31 cellular contexts compared by ENCODE assay signal in the genomic region with DNA sequence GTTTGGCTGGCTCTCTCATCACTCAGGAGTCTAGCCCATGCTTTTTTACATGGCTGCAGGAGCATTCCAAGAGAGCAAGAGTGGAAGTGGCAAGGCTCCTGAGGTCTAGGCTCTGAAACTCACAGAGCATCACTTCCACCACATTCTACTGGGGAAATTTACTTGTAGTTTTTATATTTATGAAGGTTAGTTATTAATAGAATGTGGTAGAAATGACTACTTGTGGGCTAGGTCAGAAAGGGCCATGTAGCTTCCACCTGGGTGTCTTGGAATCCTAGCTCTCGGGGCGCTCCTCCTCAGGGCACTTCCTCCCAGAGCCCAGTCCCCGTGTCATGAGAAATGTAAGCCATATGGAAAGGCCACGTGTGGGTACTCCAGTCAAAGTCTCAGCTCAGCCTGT.
"Had no signal": no experiment of that assay in that cellular context is flagged by ENCODE, and none has a peak within 500 bp of the region (broad histone marks: within the 10 kb centered on the region; RNA-seq: fewer than 3 reads in every experiment).

No MANE protein-coding gene starts in this region.

- H3K4me3 ChIP-seq: ascending aorta, breast epithelium, cardiac muscle cell, coronary artery, dorsolateral prefrontal cortex, heart left ventricle had no signal

- H3K36me3 Mint-ChIP-seq: activated naive CD4-positive, alpha-beta T cell treated with anti-CD3 and anti-CD28 coated beads, Interleukin-2, amount 10 ng/mL, durations not matched to agents 7 days and 5 days; activated naive CD4-positive, alpha-beta T cell treated with anti-CD3 and anti-CD28 coated beads, Interleukin-2, amount 50 U/mL, for 72 hours; activated naive CD8-positive, alpha-beta T cell treated with anti-CD3 and anti-CD28 coated beads, Interleukin-2, amount 10 ng/mL, durations not matched to agents 7 days and 5 days; brain had no signal

- H3K27me3 Mint-ChIP-seq: activated CD4-positive, alpha-beta memory T cell treated with anti-CD3 and anti-CD28 coated beads, Interleukin-2, amount 10 ng/mL, durations not matched to agents 7 days and 5 days; activated CD4-positive, alpha-beta T cell treated with anti-CD3 and anti-CD28 coated beads for 36 hours; activated CD4-positive, alpha-beta T cell treated with anti-CD3 and anti-CD28 coated beads, Interleukin-2, amount 10 ng/mL, durations not matched to agents 24 days and 14 days; activated naive CD4-positive, alpha-beta T cell treated with anti-CD3 and anti-CD28 coated beads, Interleukin-2, amount 10 ng/mL, durations not matched to agents 7 days and 5 days; activated naive CD8-positive, alpha-beta T cell treated with anti-CD3 and anti-CD28 coated beads, Interleukin-2, amount 10 ng/mL, durations not matched to agents 7 days and 5 days; brain; central memory CD8-positive, alpha-beta T cell; dendritic cell treated with granulocyte-macrophage colony-stimulating factor and Interleukin-4, amounts not matched to agents 40 ng/mL and 50 ng/mL, for 4 days had no signal

- H3K4me1 Mint-ChIP-seq: activated CD4-positive, alpha-beta memory T cell treated with anti-CD3 and anti-CD28 coated beads, Interleukin-2, amount 10 ng/mL, durations not matched to agents 7 days and 5 days; activated CD4-positive, alpha-beta T cell treated with anti-CD3 and anti-CD28 coated beads for 36 hours; activated CD4-positive, alpha-beta T cell treated with anti-CD3 and anti-CD28 coated beads, Interleukin-2, amount 10 ng/mL, durations not matched to agents 24 days and 14 days; activated naive CD4-positive, alpha-beta T cell treated with anti-CD3 and anti-CD28 coated beads, Interleukin-2, amount 10 ng/mL, durations not matched to agents 7 days and 5 days; brain; central memory CD8-positive, alpha-beta T cell; endodermal cell had no signal

- H3K27ac ChIP-seq: ascending aorta, breast epithelium, cardiac muscle cell, coronary artery, dorsolateral prefrontal cortex, heart left ventricle had no signal

- H3K4me3 Mint-ChIP-seq: activated CD4-positive, alpha-beta memory T cell treated with anti-CD3 and anti-CD28 coated beads, Interleukin-2, amount 10 ng/mL, durations not matched to agents 7 days and 5 days; activated CD4-positive, alpha-beta T cell treated with anti-CD3 and anti-CD28 coated beads for 36 hours; activated CD4-positive, alpha-beta T cell treated with anti-CD3 and anti-CD28 coated beads, Interleukin-2, amount 10 ng/mL, durations not matched to agents 24 days and 14 days; activated naive CD4-positive, alpha-beta T cell treated with anti-CD3 and anti-CD28 coated beads, Interleukin-2, amount 10 ng/mL, durations not matched to agents 7 days and 5 days; activated naive CD8-positive, alpha-beta T cell treated with anti-CD3 and anti-CD28 coated beads, Interleukin-2, amount 10 ng/mL, durations not matched to agents 7 days and 5 days; activated T-cell treated with anti-CD3 and anti-CD28 coated beads, Interleukin-2, amount 50 U/mL, for 24 hours; activated T-cell treated with anti-CD3 and anti-CD28 coated beads, Interleukin-2, amount 50 U/mL, for 72 hours; brain; central memory CD8-positive, alpha-beta T cell; dendritic cell treated with granulocyte-macrophage colony-stimulating factor and Interleukin-4, amounts not matched to agents 40 ng/mL and 50 ng/mL, for 4 days; endodermal cell had no signal

- H3K36me3 ChIP-seq: ascending aorta, breast epithelium, cardiac muscle cell, heart left ventricle had no signal

- H3K27ac Mint-ChIP-seq: activated CD4-positive, alpha-beta memory T cell treated with anti-CD3 and anti-CD28 coated beads, Interleukin-2, amount 10 ng/mL, durations not matched to agents 7 days and 5 days; activated CD4-positive, alpha-beta T cell treated with anti-CD3 and anti-CD28 coated beads for 36 hours; activated CD4-positive, alpha-beta T cell treated with anti-CD3 and anti-CD28 coated beads, Interleukin-2, amount 10 ng/mL, durations not matched to agents 24 days and 14 days; activated naive CD4-positive, alpha-beta T cell treated with anti-CD3 and anti-CD28 coated beads, Interleukin-2, amount 10 ng/mL, durations not matched to agents 7 days and 5 days; activated naive CD4-positive, alpha-beta T cell treated with anti-CD3 and anti-CD28 coated beads, Interleukin-2, amount 50 U/mL, for 72 hours; activated naive CD8-positive, alpha-beta T cell treated with anti-CD3 and anti-CD28 coated beads, Interleukin-2, amount 10 ng/mL, durations not matched to agents 7 days and 5 days; activated T-cell treated with anti-CD3 and anti-CD28 coated beads, Interleukin-2, amount 50 U/mL, for 24 hours; activated T-cell treated with anti-CD3 and anti-CD28 coated beads, Interleukin-2, amount 50 U/mL, for 72 hours; brain; dendritic cell treated with granulocyte-macrophage colony-stimulating factor and Interleukin-4, amounts not matched to agents 40 ng/mL and 50 ng/mL, for 4 days; endodermal cell had no signal

- H3K9me3 ChIP-seq: ascending aorta, breast epithelium, heart left ventricle had no signal

- FAIRE-seq: frontal cortex had no signal

- H3K4me1 ChIP-seq: ascending aorta, breast epithelium, heart left ventricle had no signal

- DNase-seq: activated CD4-positive, alpha-beta memory T cell treated with anti-CD3 and anti-CD28 coated beads, Interleukin-2, amount 10 ng/mL, durations not matched to agents 7 days and 5 days; activated CD4-positive, alpha-beta T cell treated with anti-CD3 and anti-CD28 coated beads for 36 hours; activated CD4-positive, alpha-beta T cell treated with anti-CD3 and anti-CD28 coated beads, Interleukin-2, amount 10 ng/mL, durations not matched to agents 24 days and 14 days; activated CD4-positive, alpha-beta T cell treated with anti-CD3 and anti-CD28 coated beads, Interleukin-2, amount 50 U/mL, for 4 hours; activated CD4-positive, CD25-positive, alpha-beta regulatory T cell; activated CD4-positive, CD25-positive, alpha-beta regulatory T cell treated with anti-CD3 and anti-CD28 coated beads, Interleukin-2, amount 50 U/mL, for 72 hours; activated CD8-positive, alpha-beta memory T cell treated with anti-CD3 and anti-CD28 coated beads, Interleukin-2, amount 50 U/mL, for 48 hours; activated gamma-delta T cell; activated naive CD4-positive, alpha-beta T cell; activated naive CD4-positive, alpha-beta T cell treated with anti-CD3 and anti-CD28 coated beads, Interleukin-2, amount 10 ng/mL, durations not matched to agents 7 days and 5 days; activated naive CD8-positive, alpha-beta T cell treated with anti-CD3 and anti-CD28 coated beads, Interleukin-2, amount 10 ng/mL, durations not matched to agents 7 days and 5 days; activated T-cell treated with anti-CD3 and anti-CD28 coated beads for 4 hours; activated T-cell treated with anti-CD3 and anti-CD28 coated beads, Interleukin-2, amount 50 U/mL, for 24 hours; activated T-cell treated with anti-CD3 and anti-CD28 coated beads, Interleukin-2, amount 50 U/mL, for 72 hours; dorsolateral prefrontal cortex; effector memory CD4-positive, alpha-beta T cell; endodermal cell; foreskin fibroblast; glutamatergic neuron; T-helper 2 cell had no signal

- H3K9me3 Mint-ChIP-seq: activated CD4-positive, alpha-beta memory T cell treated with anti-CD3 and anti-CD28 coated beads, Interleukin-2, amount 10 ng/mL, durations not matched to agents 7 days and 5 days; activated naive CD4-positive, alpha-beta T cell treated with anti-CD3 and anti-CD28 coated beads, Interleukin-2, amount 50 U/mL, for 72 hours; activated T-cell treated with anti-CD3 and anti-CD28 coated beads, Interleukin-2, amount 50 U/mL, for 24 hours; central memory CD8-positive, alpha-beta T cell; dendritic cell treated with granulocyte-macrophage colony-stimulating factor and Interleukin-4, amounts not matched to agents 40 ng/mL and 50 ng/mL, for 4 days had no signal

- ATAC-seq: activated CD4-positive, alpha-beta T cell treated with anti-CD3 and anti-CD28 coated beads for 36 hours; activated naive CD4-positive, alpha-beta T cell treated with anti-CD3 and anti-CD28 coated beads, Interleukin-2, amount 50 U/mL, for 72 hours; activated T-cell treated with anti-CD3 and anti-CD28 coated beads, Interleukin-2, amount 50 U/mL, for 72 hours; esophagus mucosa; heart left ventricle had no signal

- H3K27me3 ChIP-seq: ascending aorta, cardiac muscle cell, heart left ventricle had no signal
